ENCODE assay signal across 1 cellular context in genomic region chr21:45859041-45859761, GRCh38.
TF ChIP-seq lines count a peak whose summit lies in the region.

No MANE protein-coding gene starts in this region.

TF ChIP-seq in H1, 55 proteins besides CTCF, POLR2A, EP300 and RAD21:
- no peak for TF ChIP-seq SAP30 (IDR thresholded peaks at IDR 0.05; ENCODE audit: insufficient read depth, insufficient replicate concordance, low read length)
- TF ChIP-seq MAX (IDR thresholded peaks at IDR 0.05) = no peak
- no peak for TF ChIP-seq CTBP2 (IDR thresholded peaks at IDR 0.05; ENCODE audit: borderline replicate concordance, insufficient read depth, insufficient read length, low read length)
- no peak for TF ChIP-seq PHF8 (conservative IDR thresholded peaks at IDR 0.05; ENCODE audit: low read depth, low read length)
- TF ChIP-seq E2F6 (IDR thresholded peaks at IDR 0.05) = no peak
- TF ChIP-seq ZNF274 (IDR thresholded peaks at IDR 0.05; ENCODE audit: borderline replicate concordance, extremely low read depth, low read length) = no peak
- no peak for TF ChIP-seq CBX8 (IDR thresholded peaks at IDR 0.05; ENCODE audit: borderline replicate concordance, low read depth, low read length)
- no peak for TF ChIP-seq SP4 (IDR thresholded peaks at IDR 0.05; ENCODE audit: low read length)
